2 cellular contexts compared by ENCODE assay signal in genomic region chr4:148437439-148437838, GRCh38.
TF ChIP-seq lines count a peak whose summit lies in the region.

No MANE protein-coding gene starts in this region.

TF ChIP-seq in liver, 16 proteins besides CTCF, POLR2A, EP300 and RAD21:
- TF ChIP-seq EGR1 (IDR thresholded peaks at IDR 0.05; ENCODE audit: low read depth in 2 of 2): no peak
- no peak for TF ChIP-seq TAF1 (conservative IDR thresholded peaks at IDR 0.05)
- TF ChIP-seq REST (IDR thresholded peaks at IDR 0.05): no peak
- no peak for TF ChIP-seq GABPA (IDR thresholded peaks at IDR 0.05 in 1 of 2, conservative IDR thresholded peaks at IDR 0.05 in 1 of 2)
- TF ChIP-seq HNF4G (IDR thresholded peaks at IDR 0.05): peak; percentile 57
- TF ChIP-seq RXRA (IDR thresholded peaks at IDR 0.05): peak; percentile 37 to 47
- TF ChIP-seq JUND (IDR thresholded peaks at IDR 0.05): no peak
- no peak for TF ChIP-seq ATF3 (IDR thresholded peaks at IDR 0.05)
- no peak for TF ChIP-seq SP1 (IDR thresholded peaks at IDR 0.05)
- TF ChIP-seq NR2F2 (IDR thresholded peaks at IDR 0.05): peak; percentile 74
- peak; percentile 17 for TF ChIP-seq MAX (IDR thresholded peaks at IDR 0.05)
- TF ChIP-seq YY1 (IDR thresholded peaks at IDR 0.05): peak; percentile 48
- peak; percentile 86 to 87 for TF ChIP-seq HNF4A (conservative IDR thresholded peaks at IDR 0.05)
- TF ChIP-seq FOXA2 (IDR thresholded peaks at IDR 0.05): no peak

TF ChIP-seq in HepG2, 621 proteins besides CTCF, POLR2A, EP300 and RAD21:
- TF ChIP-seq ZGPAT (CRISPR knock-in tag; IDR thresholded peaks at IDR 0.05): no peak
- no peak for TF ChIP-seq ETV5 (CRISPR knock-in tag; IDR thresholded peaks at IDR 0.05; ENCODE audit: borderline replicate concordance)
- TF ChIP-seq PHF21A (CRISPR knock-in tag; IDR thresholded peaks at IDR 0.05): no peak
- no peak for TF ChIP-seq GLMP (CRISPR knock-in tag; IDR thresholded peaks at IDR 0.05; ENCODE audit: borderline replicate concordance)
- TF ChIP-seq ZNF772 (CRISPR knock-in tag; IDR thresholded peaks at IDR 0.05): no peak
- no peak for TF ChIP-seq ZNF101 (CRISPR knock-in tag; IDR thresholded peaks at IDR 0.05; ENCODE audit: borderline replicate concordance, low read depth)
- no peak for TF ChIP-seq ZNF350 (CRISPR knock-in tag; IDR thresholded peaks at IDR 0.05; ENCODE audit: borderline replicate concordance, low read depth)
- no peak for TF ChIP-seq HMGXB4 (CRISPR knock-in tag; IDR thresholded peaks at IDR 0.05; ENCODE audit: borderline replicate concordance in 1 of 2, low read depth in 1 of 2)
- no peak for TF ChIP-seq HNRNPH1 (optimal IDR thresholded peaks at IDR 0.05; ENCODE audit: low read depth, low read length)
- no peak for TF ChIP-seq SIX1 (CRISPR knock-in tag; IDR thresholded peaks at IDR 0.05; ENCODE audit: borderline replicate concordance)
- no peak for TF ChIP-seq HIVEP1 (CRISPR knock-in tag; IDR thresholded peaks at IDR 0.05)
- no peak for TF ChIP-seq UBTF (CRISPR knock-in tag; IDR thresholded peaks at IDR 0.05)
- TF ChIP-seq NFE2L2 (IDR thresholded peaks at IDR 0.05; ENCODE audit: low read length): no peak
- no peak for TF ChIP-seq JUND (CRISPR knock-in tag; IDR thresholded peaks at IDR 0.05)
- no peak for TF ChIP-seq ZNF318 (CRISPR knock-in tag; IDR thresholded peaks at IDR 0.05)
- TF ChIP-seq EZH2 (conservative IDR thresholded peaks at IDR 0.05; ENCODE audit: low read depth, low read length): no peak
- TF ChIP-seq BCLAF1 (IDR thresholded peaks at IDR 0.05): no peak
TF ChIP-seq in HepG2: peak in this region for 0.
